1 cellular context compared by ENCODE assay signal in the genomic region with DNA sequence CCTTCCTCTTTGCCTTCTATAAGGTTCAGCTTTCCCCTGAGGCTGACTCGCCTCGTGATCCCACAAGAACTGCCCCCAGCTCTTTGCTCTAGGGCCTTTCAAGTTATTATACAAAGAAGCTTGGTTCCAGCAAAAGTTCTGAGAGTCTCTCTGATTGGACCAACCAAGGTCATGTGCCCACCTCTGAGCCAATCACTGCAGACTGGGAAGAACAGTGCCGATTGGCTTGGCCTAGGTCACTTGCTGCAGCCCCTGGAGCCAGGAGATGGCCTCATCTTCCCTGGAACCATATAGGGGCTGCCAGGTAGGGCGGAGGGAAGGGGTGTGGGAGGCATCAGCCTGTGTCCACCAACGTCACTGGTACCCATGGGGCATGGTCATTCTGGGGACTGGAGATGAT.
TF ChIP-seq lines count a peak whose summit lies in the region.

No MANE protein-coding gene starts in this region.

TF ChIP-seq in SK-N-SH treated with all-trans-retinoic acid at 6 μM for 48 hours, 23 proteins besides CTCF, POLR2A, EP300 and RAD21 (continued from another document):
- TF ChIP-seq ZFP30 (CRISPR knock-in tag; IDR thresholded peaks at IDR 0.05) = no peak
- TF ChIP-seq, protein P1, sequence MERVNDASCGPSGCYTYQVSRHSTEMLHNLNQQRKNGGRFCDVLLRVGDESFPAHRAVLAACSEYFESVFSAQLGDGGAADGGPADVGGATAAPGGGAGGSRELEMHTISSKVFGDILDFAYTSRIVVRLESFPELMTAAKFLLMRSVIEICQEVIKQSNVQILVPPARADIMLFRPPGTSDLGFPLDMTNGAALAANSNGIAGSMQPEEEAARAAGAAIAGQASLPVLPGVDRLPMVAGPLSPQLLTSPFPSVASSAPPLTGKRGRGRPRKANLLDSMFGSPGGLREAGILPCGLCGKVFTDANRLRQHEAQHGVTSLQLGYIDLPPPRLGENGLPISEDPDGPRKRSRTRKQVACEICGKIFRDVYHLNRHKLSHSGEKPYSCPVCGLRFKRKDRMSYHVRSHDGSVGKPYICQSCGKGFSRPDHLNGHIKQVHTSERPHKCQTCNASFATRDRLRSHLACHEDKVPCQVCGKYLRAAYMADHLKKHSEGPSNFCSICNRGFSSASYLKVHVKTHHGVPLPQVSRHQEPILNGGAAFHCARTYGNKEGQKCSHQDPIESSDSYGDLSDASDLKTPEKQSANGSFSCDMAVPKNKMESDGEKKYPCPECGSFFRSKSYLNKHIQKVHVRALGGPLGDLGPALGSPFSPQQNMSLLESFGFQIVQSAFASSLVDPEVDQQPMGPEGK (CRISPR knock-in tag; IDR thresholded peaks at IDR 0.05; ENCODE audit: borderline replicate concordance) = no peak
